In the genomic region with DNA sequence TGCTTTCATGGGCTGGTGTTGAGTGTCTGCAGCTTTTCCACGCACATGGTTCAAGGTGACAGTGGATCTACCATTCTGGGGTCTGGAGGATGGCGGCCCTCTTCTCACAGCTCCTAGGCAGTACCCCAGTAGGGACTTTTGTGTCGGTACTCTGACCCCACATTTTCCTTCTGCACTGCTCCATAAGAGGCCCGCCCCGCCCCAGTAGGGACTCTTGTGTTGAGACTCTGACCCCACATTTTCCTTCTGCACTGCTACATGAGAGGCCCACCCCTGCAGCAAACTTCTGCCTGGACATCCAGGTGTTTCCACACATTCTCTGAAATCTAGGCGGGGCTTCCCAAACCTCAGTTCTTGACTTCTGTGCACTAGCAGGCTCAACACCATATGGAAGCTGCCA, we compare ENCODE assay signal across 3 cellular contexts.
"Had no signal": no experiment of that assay in that cellular context is flagged by ENCODE, and none has a peak within 500 bp of the region (broad histone marks: within the 10 kb centered on the region; RNA-seq: fewer than 3 reads in every experiment).

No MANE protein-coding gene starts in this region.

- ATAC-seq: GM12878 had no signal

- DNase-seq: GDM1, GF-D8 had no signal

- H3K4me3 ChIP-seq: GM12878 had no signal
